16 cellular contexts compared by ENCODE assay signal in the genomic region with DNA sequence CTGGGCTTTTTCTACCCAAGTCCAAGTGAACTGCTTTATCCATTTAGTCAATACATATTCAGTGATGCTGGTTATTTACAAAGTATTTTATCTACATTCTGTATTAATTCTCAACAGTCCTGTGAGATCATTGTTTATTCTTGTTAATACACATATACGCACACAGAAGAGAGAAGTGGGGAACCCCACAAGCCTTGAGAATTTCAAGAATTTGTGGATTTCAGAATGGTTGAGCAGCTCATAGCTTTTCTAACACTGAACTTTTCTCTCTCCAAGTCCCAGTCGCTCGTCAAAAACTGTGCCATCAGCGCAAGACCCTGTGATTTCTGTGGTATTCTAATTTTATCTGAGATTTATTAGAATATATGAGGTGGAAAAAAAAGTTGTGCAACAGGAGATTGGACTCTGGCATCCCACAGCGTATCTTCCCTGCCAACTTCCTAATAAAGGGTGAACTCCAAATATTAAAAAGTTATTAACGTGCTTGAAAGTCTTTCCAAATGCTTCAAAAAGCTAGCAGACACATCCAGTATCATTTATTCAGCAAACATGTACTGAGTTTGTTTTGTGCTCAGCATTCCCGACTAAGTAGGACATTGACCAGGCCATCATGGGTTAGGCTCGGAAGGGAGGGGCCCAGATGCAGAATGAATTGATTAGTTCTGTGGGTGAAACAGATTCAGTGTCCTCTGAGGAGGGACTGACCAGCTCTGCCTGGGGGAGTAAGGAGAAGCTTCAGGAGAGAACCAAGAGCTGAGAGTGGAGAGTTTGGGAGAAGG.
DNase-seq lines count a peak whose midpoint lies in the region; ATAC-seq and TF ChIP-seq lines count a peak whose summit lies in the region.
"Had no signal": no experiment of that assay in that cellular context is flagged by ENCODE, and none has a peak within 500 bp of the region (broad histone marks: within the 10 kb centered on the region; RNA-seq: fewer than 3 reads in every experiment).

No MANE protein-coding gene starts in this region.

- H3K4me1 ChIP-seq in heart right ventricle: peaks cover 18 to 99% (median 80%) of the 10 kb centered on the region in 9 donors
- H3K4me1 ChIP-seq in psoas muscle: peaks cover 83% of the 10 kb centered on the region
- H3K4me1 ChIP-seq in uterus: peaks cover 4 to 36% of the 10 kb centered on the region in 2 donors

- no peak for ATAC-seq in heart right ventricle
- no peak for ATAC-seq in left ventricle myocardium superior
- ATAC-seq in psoas muscle: no peak
- ATAC-seq: activated T-helper 17 cell treated with anti-CD3 and anti-CD28 coated beads, Interleukin-2, amount 50 U/mL, for 72 hours; PC-3; stimulated activated naive CD8-positive, alpha-beta T cell treated with anti-CD3 and anti-CD28 coated beads, Interleukin-15, amount 100 ng/mL, for 72 hours had no signal

- 61 to 74% methylated on average over 8 of the region's 8 CpGs for WGBS in heart right ventricle, 2 donors
- WGBS in psoas muscle, 3 donors: 55 to 72% (median 60%) methylated on average over 8 of the region's 8 CpGs

- no peak overlapping the region for H3K4me3 ChIP-seq in heart right ventricle
- no peak overlapping the region for H3K4me3 ChIP-seq in fibroblast of villous mesenchyme (ENCODE audit: low read depth, low read length)
- H3K4me3 ChIP-seq in psoas muscle: no peak overlapping the region
- no peak overlapping the region for H3K4me3 ChIP-seq in uterus

- TF ChIP-seq CTCF in heart right ventricle (IDR thresholded peaks at IDR 0.05) (no peak), fibroblast of villous mesenchyme (IDR thresholded peaks at IDR 0.05; ENCODE audit: insufficient read depth, low read depth, low read length) (no peak), psoas muscle (IDR thresholded peaks at IDR 0.05) (no peak), uterus (IDR thresholded peaks at IDR 0.05) (no peak)

- H3K27ac ChIP-seq in heart right ventricle (peak overlapping the region in 7 of 10 donors; percentile 6 to 91 (median 38)), psoas muscle (peak overlapping the region; percentile 11), uterus (peak overlapping the region; percentile 98 to 99)

- H3K36me3 ChIP-seq in heart right ventricle (no peaks in the 10 kb centered on the region), psoas muscle (ENCODE audit: insufficient read depth in 1 of 2, low read depth in 1 of 2) (no peaks in the 10 kb centered on the region), uterus (no peaks in the 10 kb centered on the region)

- H3K27me3 ChIP-seq in heart right ventricle (no peaks in the 10 kb centered on the region), psoas muscle (ENCODE audit: insufficient read depth in 3 of 3, low read length in 2 of 3) (no peaks in the 10 kb centered on the region), uterus (no peaks in the 10 kb centered on the region)

- DNase-seq in heart right ventricle (no peak), left ventricle myocardium superior (no peak), fibroblast of villous mesenchyme (ENCODE audit: low read depth) (peak; percentile 84), psoas muscle (no peak), uterus (peak in 1 of 2 donors; percentile 51), NCI-H2029 (lab: John Stamatoyannopoulos, UW) (no peak), A172 (ENCODE audit: low spot score) (no peak), NCI-H82 (lab: John Stamatoyannopoulos, UW) (no peak)
- DNase-seq: 8988T; GF-D8; mesendoderm; NCI-H1105; NCI-H446 treated with DMSO at 0.1 percent for 48 hours; PC-3; stimulated activated naive CD8-positive, alpha-beta T cell treated with anti-CD3 and anti-CD28 coated beads, Interleukin-15, amount 100 ng/mL, for 72 hours had no signal

- TF ChIP-seq POLR2A in uterus (IDR thresholded peaks at IDR 0.05): no peak

- intact Hi-C loops in heart right ventricle (cut with DNase I): no loop called here
- intact Hi-C loops in left ventricle myocardium superior (cut with micrococcal nuclease): no loop called here
- intact Hi-C loops in psoas muscle (cut with DNase I): no loop called here
- intact Hi-C loops in uterus (cut with DNase I; ENCODE audit: low total_unique reads): no loop called here

- no peaks in the 10 kb centered on the region for H3K9me3 ChIP-seq in heart right ventricle
- H3K9me3 ChIP-seq in psoas muscle: no peaks in the 10 kb centered on the region
- H3K9me3 ChIP-seq in uterus: no peaks in the 10 kb centered on the region

Comparison
In these comparisons a context has a peak if more than half of its experiments do, and no peak if none do; other contexts are left out.
1. H3K27ac ChIP-seq: peak in every context shown above with its lines; median percentile 98 in uterus; 38 in heart right ventricle; 11 in psoas muscle.